21 cellular contexts compared by ENCODE assay signal in genomic region chr3:170095771-170096170, GRCh38.
"Had no signal": no experiment of that assay in that cellular context is flagged by ENCODE, and none has a peak within 500 bp of the region (broad histone marks: within the 10 kb centered on the region; RNA-seq: fewer than 3 reads in every experiment).

No MANE protein-coding gene starts in this region.

- H3K4me1 Mint-ChIP-seq: neural crest cell; stimulated activated memory B cell treated with anti-CD40 and anti-IgM and Interleukin-4, amounts not matched to agents 10 μg/mL and 1 μg/mL and 100 μg/mL, for 72 hours had no signal

- H3K27me3 ChIP-seq: esophagus squamous epithelium, spleen, tibial artery, upper lobe of left lung had no signal

- H3K27ac Mint-ChIP-seq: immature natural killer cell; stimulated activated memory B cell treated with anti-CD40 and anti-IgM and Interleukin-4, amounts not matched to agents 10 μg/mL and 1 μg/mL and 100 μg/mL, for 72 hours; stimulated activated naive CD8-positive, alpha-beta T cell treated with anti-CD3 and anti-CD28 coated beads, Interleukin-15, Interleukin-2, amounts not matched to agents 100 ng/mL and 50 ng/mL, for 24 hours had no signal

- ATAC-seq: left colon; left ventricle myocardium superior; naive thymus-derived CD8-positive, alpha-beta T cell; sciatic nerve; stimulated activated memory B cell treated with anti-CD40 and anti-IgM and Interleukin-4, amounts not matched to agents 10 μg/mL and 1 μg/mL and 100 μg/mL, for 72 hours had no signal

- H3K4me1 ChIP-seq: tibial artery, upper lobe of left lung had no signal

- H3K9me3 ChIP-seq: esophagus squamous epithelium, spleen, tibial artery, upper lobe of left lung had no signal

- H3K27ac ChIP-seq: esophagus squamous epithelium, spleen, tibial artery, upper lobe of left lung had no signal

- DNase-seq: cortex of kidney; effector memory CD4-positive, alpha-beta T cell; esophagus squamous epithelium; foreskin fibroblast; immature natural killer cell; left colon; left ventricle myocardium superior; mesendoderm; naive thymus-derived CD8-positive, alpha-beta T cell; posterior cingulate gyrus; spleen; stimulated activated CD4-positive, alpha-beta T cell treated with anti-CD3 and anti-CD28 coated beads, Interleukin-15, amount 100 ng/mL, for 24 hours; stimulated activated CD4-positive, alpha-beta T cell treated with anti-CD3 and anti-CD28 coated beads, Interleukin-1b, Interleukin-23, amount 100 ng/mL, for 48 hours; stimulated activated CD4-positive, alpha-beta T cell treated with anti-CD3 and anti-CD28 coated beads, Interleukin-4, amount 100 ng/mL, for 24 hours; tibial artery; upper lobe of left lung had no signal

- H3K27me3 Mint-ChIP-seq: naive thymus-derived CD8-positive, alpha-beta T cell; stimulated activated memory B cell treated with anti-CD40 and anti-IgM and Interleukin-4, amounts not matched to agents 10 μg/mL and 1 μg/mL and 100 μg/mL, for 72 hours; stimulated activated naive CD8-positive, alpha-beta T cell treated with anti-CD3 and anti-CD28 coated beads, Interleukin-15, Interleukin-2, amounts not matched to agents 100 ng/mL and 50 ng/mL, for 24 hours had no signal

- H3K4me3 ChIP-seq: esophagus squamous epithelium, lung, spleen, tibial artery, upper lobe of left lung had no signal

- H3K9me3 Mint-ChIP-seq: immature natural killer cell; naive thymus-derived CD8-positive, alpha-beta T cell; neural crest cell; stimulated activated memory B cell treated with anti-CD40 and anti-IgM and Interleukin-4, amounts not matched to agents 10 μg/mL and 1 μg/mL and 100 μg/mL, for 72 hours; stimulated activated naive CD8-positive, alpha-beta T cell treated with anti-CD3 and anti-CD28 coated beads, Interleukin-15, Interleukin-2, amounts not matched to agents 100 ng/mL and 50 ng/mL, for 24 hours had no signal

- H3K4me3 Mint-ChIP-seq: immature natural killer cell; naive thymus-derived CD8-positive, alpha-beta T cell; neural crest cell; stimulated activated memory B cell treated with anti-CD40 and anti-IgM and Interleukin-4, amounts not matched to agents 10 μg/mL and 1 μg/mL and 100 μg/mL, for 72 hours; stimulated activated naive CD8-positive, alpha-beta T cell treated with anti-CD3 and anti-CD28 coated beads, Interleukin-15, Interleukin-2, amounts not matched to agents 100 ng/mL and 50 ng/mL, for 24 hours had no signal
